In genomic region chr18:58364867-58365533, GRCh38 we compare ENCODE assay signal across 16 cellular contexts.
DNase-seq lines count a peak whose midpoint lies in the region; ATAC-seq and TF ChIP-seq lines count a peak whose summit lies in the region.
"Had no signal": no experiment of that assay in that cellular context is flagged by ENCODE, and none has a peak within 500 bp of the region (broad histone marks: within the 10 kb centered on the region; RNA-seq: fewer than 3 reads in every experiment).

No MANE protein-coding gene starts in this region.

- peak overlapping the region in 1 of 3 donors; percentile 3 for H3K27ac ChIP-seq in thyroid gland
- H3K27ac ChIP-seq: thoracic aorta had no signal

- ATAC-seq in GM18519 (IDR thresholded peaks at IDR 0.05; ENCODE audit: low FRiP score, unreplicated experiment) (no peak), HG03354 (IDR thresholded peaks at IDR 0.05; ENCODE audit: poor library complexity, severe bottlenecking, unreplicated experiment) (no peak)
- ATAC-seq: activated naive CD8-positive, alpha-beta T cell treated with anti-CD3 and anti-CD28 coated beads, Interleukin-2, amount 50 U/mL, for 24 hours had no signal

- peaks cover 0 to 13% of the 10 kb centered on the region in 2 donors for H3K36me3 ChIP-seq in thyroid gland
- H3K36me3 ChIP-seq: thoracic aorta had no signal

- no peak for TF ChIP-seq POLR2A in thyroid gland (IDR thresholded peaks at IDR 0.05)

- H3K4me1 Mint-ChIP-seq in HFFc6 (ENCODE audit: low read depth): peaks cover 60% of the 10 kb centered on the region
- H3K4me1 Mint-ChIP-seq: B cell, IgD-negative memory B cell had no signal

- 93 to 97% methylated on average over 7 of the region's 7 CpGs for WGBS in thyroid gland, 2 donors

- no peaks in the 10 kb centered on the region; the same call in 1 of the 2 replicates for H3K27me3 Mint-ChIP-seq in HFFc6 (ENCODE audit: insufficient read depth)
- H3K27me3 Mint-ChIP-seq: activated naive CD8-positive, alpha-beta T cell treated with anti-CD3 and anti-CD28 coated beads, Interleukin-2, amount 50 U/mL, for 24 hours; B cell; dendritic cell treated with granulocyte-macrophage colony-stimulating factor and Interleukin-4, amounts not matched to agents 40 ng/mL and 50 ng/mL, for 4 days; IgD-negative memory B cell had no signal

- H3K4me3 ChIP-seq in AG09309 (ENCODE audit: control insufficient read depth, low read depth, low read length) (no peak overlapping the region), thyroid gland (replicated peaks in 1 of 3) (no peak overlapping the region)
- H3K4me3 ChIP-seq: thoracic aorta had no signal

- H3K27me3 ChIP-seq in thyroid gland: no peaks in the 10 kb centered on the region

- peak overlapping the region; percentile 77 for H3K4me3 Mint-ChIP-seq in HFFc6
- H3K4me3 Mint-ChIP-seq: activated naive CD8-positive, alpha-beta T cell treated with anti-CD3 and anti-CD28 coated beads, Interleukin-2, amount 50 U/mL, for 24 hours; B cell; dendritic cell treated with granulocyte-macrophage colony-stimulating factor and Interleukin-4, amounts not matched to agents 40 ng/mL and 50 ng/mL, for 4 days; IgD-negative memory B cell had no signal

- DNase-seq in AG09309 (ENCODE audit: low read depth): peak; percentile 11
- DNase-seq in HFFc6: peak; percentile 69
- peak; percentile 83 for DNase-seq in astrocyte of the hippocampus (ENCODE audit: low read depth, low spot score)
- peak; percentile 40 for DNase-seq in iris pigment epithelial cell (ENCODE audit: low read depth)
- no peak for DNase-seq in activated effector memory CD4-positive, alpha-beta T cell treated with anti-CD3 and anti-CD28 coated beads, Interleukin-2, amount 50 U/mL, for 16 hours
- no peak for DNase-seq in thyroid gland
- DNase-seq: activated naive CD8-positive, alpha-beta T cell treated with anti-CD3 and anti-CD28 coated beads, Interleukin-2, amount 50 U/mL, for 24 hours; activated T-cell treated with anti-CD3 and anti-CD28 coated beads for 4 hours; NCI-H1092 treated with DMSO at 0.1 percent for 48 hours; occipital lobe had no signal

- TF ChIP-seq CTCF in AG09309 (IDR thresholded peaks at IDR 0.05; ENCODE audit: control insufficient read depth, insufficient read depth, low read depth, low read length, missing control alignments) (peak; percentile 11), HFFc6 (IDR thresholded peaks at IDR 0.05) (peak; percentile 37), thyroid gland (IDR thresholded peaks at IDR 0.05) (no peak)

- H3K9me3 ChIP-seq in thyroid gland: no peaks in the 10 kb centered on the region
- H3K9me3 ChIP-seq: thoracic aorta had no signal

- peak overlapping the region; percentile 95 for H3K27ac Mint-ChIP-seq in HFFc6
- H3K27ac Mint-ChIP-seq: activated naive CD8-positive, alpha-beta T cell treated with anti-CD3 and anti-CD28 coated beads, Interleukin-2, amount 50 U/mL, for 24 hours; B cell; dendritic cell treated with granulocyte-macrophage colony-stimulating factor and Interleukin-4, amounts not matched to agents 40 ng/mL and 50 ng/mL, for 4 days; IgD-negative memory B cell had no signal

- intact Hi-C loops in thyroid gland (cut with DNase I): no loop called here

- H3K36me3 Mint-ChIP-seq in HFFc6 (ENCODE audit: low read depth): peaks cover 8% of the 10 kb centered on the region; the same call in 1 of the 2 replicates

- H3K9me3 Mint-ChIP-seq in HFFc6: no peaks in the 10 kb centered on the region
- H3K9me3 Mint-ChIP-seq: activated naive CD8-positive, alpha-beta T cell treated with anti-CD3 and anti-CD28 coated beads, Interleukin-2, amount 50 U/mL, for 24 hours; dendritic cell treated with granulocyte-macrophage colony-stimulating factor and Interleukin-4, amounts not matched to agents 40 ng/mL and 50 ng/mL, for 4 days; IgD-negative memory B cell had no signal

- peaks cover 29 to 34% of the 10 kb centered on the region in 2 donors for H3K4me1 ChIP-seq in thyroid gland

Comparison
In these comparisons a context has a peak if more than half of its experiments do, and no peak if none do; other contexts are left out.
1. DNase-seq: peak in AG09309 (single experiment), HFFc6 (single experiment), astrocyte of the hippocampus (single experiment) and iris pigment epithelial cell (single experiment); none in activated effector memory CD4-positive, alpha-beta T cell treated with anti-CD3 and anti-CD28 coated beads, Interleukin-2, amount 50 U/mL, for 16 hours (single experiment) and thyroid gland (0 of 2).
2. CTCF ChIP-seq: peak in AG09309 (single experiment) and HFFc6 (single experiment); none in thyroid gland (0 of 6).